ENCODE assay signal across 25 cellular contexts in genomic region chr17:81314410-81315169, GRCh38.
"Had no signal": no experiment of that assay in that cellular context is flagged by ENCODE, and none has a peak within 500 bp of the region (broad histone marks: within the 10 kb centered on the region; RNA-seq: fewer than 3 reads in every experiment).

No MANE protein-coding gene starts in this region.

- H3K27me3 ChIP-seq: brain microvascular endothelial cell, left lung, pancreas had no signal

- DNase-seq: activated CD4-positive, alpha-beta memory T cell treated with anti-CD3 and anti-CD28 coated beads for 36 hours; activated CD4-positive, alpha-beta T cell treated with anti-CD3 and anti-CD28 coated beads, Interleukin-2, amount 10 ng/mL, durations not matched to agents 24 days and 14 days; activated gamma-delta T cell treated with Interleukin-2 at 50 U/mL for 16 hours; activated naive CD4-positive, alpha-beta T cell treated with anti-CD3 and anti-CD28 coated beads, Interleukin-2, amount 50 U/mL, for 16 hours; activated T-cell treated with anti-CD3 and anti-CD28 coated beads, Interleukin-2, amount 50 U/mL, for 4 hours; amniotic stem cell; brain microvascular endothelial cell; foreskin fibroblast; kidney glomerular epithelial cell; lower lobe of right lung; mesendoderm; mucosa of descending colon; stimulated activated CD4-positive, alpha-beta T cell treated with anti-CD3 and anti-CD28 coated beads, Interleukin-2, amount 100 ng/mL, for 48 hours; stimulated activated naive CD8-positive, alpha-beta T cell treated with anti-CD3 and anti-CD28 coated beads, Interleukin-15, Interleukin-2, amounts not matched to agents 100 U/mL and 50 U/mL, for 24 hours; T-helper 17 cell; T1000; WERI-Rb-1 had no signal

- H3K4me3 ChIP-seq: coronary artery, left lung, lower lobe of right lung, mucosa of descending colon, pancreas, prostate gland, thoracic aorta had no signal

- FAIRE-seq: astrocyte, pancreas had no signal

- H3K36me3 ChIP-seq: brain microvascular endothelial cell, left lung, lower lobe of right lung, pancreas, prostate gland, thoracic aorta, WERI-Rb-1 had no signal

- H3K9me3 ChIP-seq: left lung, lower lobe of right lung, mucosa of descending colon, pancreas, prostate gland, thoracic aorta had no signal

- ATAC-seq: activated CD4-positive, CD25-positive, alpha-beta regulatory T cell treated with anti-CD3 and anti-CD28 coated beads, Interleukin-2, amount 50 U/mL, for 24 hours; activated T-cell treated with anti-CD3 and anti-CD28 coated beads, Interleukin-2, amount 50 U/mL, for 4 hours; activated T-helper 17 cell treated with anti-CD3 and anti-CD28 coated beads, Interleukin-2, amount 50 U/mL, for 72 hours; left lung; lower lobe of right lung; mucosa of descending colon; stimulated activated naive CD8-positive, alpha-beta T cell treated with anti-CD3 and anti-CD28 coated beads, Interleukin-15, Interleukin-2, amounts not matched to agents 100 U/mL and 50 U/mL, for 24 hours; T-helper 17 cell had no signal

- H3K27ac ChIP-seq: brain microvascular endothelial cell, coronary artery, left lung, lower lobe of right lung, pancreas, prostate gland, thoracic aorta, WERI-Rb-1 had no signal
